Comparison of ENCODE assay signal across 21 cellular contexts in genomic region chr12:64990991-64991570, GRCh38.
DNase-seq lines count a peak whose midpoint lies in the region; ATAC-seq and TF ChIP-seq lines count a peak whose summit lies in the region.
"Had no signal": no experiment of that assay in that cellular context is flagged by ENCODE, and none has a peak within 500 bp of the region (broad histone marks: within the 10 kb centered on the region; RNA-seq: fewer than 3 reads in every experiment).

No MANE protein-coding gene starts in this region.

- H3K9ac ChIP-seq in GM23248 (no peak overlapping the region), PC-3 (ENCODE audit: low read length) (no peak overlapping the region)

- intact Hi-C loops in PC-3 (cut with micrococcal nuclease), result no loop called here

- no peaks in the 10 kb centered on the region for H3K36me3 ChIP-seq in GM23248 (ENCODE audit: low read depth)
- H3K36me3 ChIP-seq in PC-3 (ENCODE audit: low read depth, low read length), result no peaks in the 10 kb centered on the region
- H3K36me3 ChIP-seq: heart left ventricle, tibial nerve had no signal

- TF ChIP-seq CTCF in PC-3 (conservative IDR thresholded peaks at IDR 0.05; ENCODE audit: low read depth, low read length) (no peak), epithelial cell of esophagus (IDR thresholded peaks at IDR 0.05; ENCODE audit: insufficient read depth, low read depth, low read length, missing control alignments) (no peak), GM13976 (IDR thresholded peaks at IDR 0.05; ENCODE audit: borderline replicate concordance, control extremely low read depth, extremely low read depth, insufficient read depth, missing control alignments) (no peak)

- no peaks in the 10 kb centered on the region for H3K9me2 ChIP-seq in GM23248 (ENCODE audit: insufficient read depth)
- no peaks in the 10 kb centered on the region for H3K9me2 ChIP-seq in PC-3 (replicated peaks; ENCODE audit: low read length)

- H3K27ac ChIP-seq in GM23248 (no peak overlapping the region), PC-3 (ENCODE audit: low read length) (no peak overlapping the region)
- H3K27ac ChIP-seq: body of pancreas, C4-2B, heart left ventricle, tibial nerve had no signal

- 0 to 6% methylated on average over 1 of the region's 1 CpG for WGBS in GM23248 (ENCODE audit: low coverage in 1 of 2, low lambda C conversion rate in 2 of 2, missing lambda C conversion rate in 2 of 2), 2 experiments

- ATAC-seq in PC-3, result peak; percentile 60
- ATAC-seq: activated CD8-positive, alpha-beta T cell treated with anti-CD3 and anti-CD28 coated beads, Interleukin-2, amount 10 ng/mL, durations not matched to agents 7 days and 5 days; body of pancreas; heart left ventricle; Right ventricle myocardium inferior; stimulated activated memory B cell treated with anti-CD40 and anti-IgM and Interleukin-4, amounts not matched to agents 10 μg/mL and 1 μg/mL and 100 μg/mL, for 72 hours had no signal

- no peaks in the 10 kb centered on the region for H3K9me3 ChIP-seq in GM23248 (ENCODE audit: low read depth)
- no peaks in the 10 kb centered on the region for H3K9me3 ChIP-seq in PC-3 (ENCODE audit: low read length)
- H3K9me3 ChIP-seq: body of pancreas, heart left ventricle had no signal

- peak; percentile 25 for DNase-seq in GM23248
- DNase-seq in PC-3, result peak; percentile 71
- peak; percentile 80 for DNase-seq in epithelial cell of esophagus (ENCODE audit: low read depth)
- peak; percentile 76 for DNase-seq in kidney tubule cell (ENCODE audit: low spot score)
- DNase-seq in activated effector memory CD4-positive, alpha-beta T cell treated with anti-CD3 and anti-CD28 coated beads, Interleukin-2, amount 50 U/mL, for 16 hours, result no peak
- no peak for DNase-seq in SIG-M5 treated with dmso at 0.1 percent for 504 hours (lab: John Stamatoyannopoulos, UW; ENCODE audit: unreplicated experiment)
- DNase-seq in cortex of kidney (lab: John Stamatoyannopoulos, UW), result no peak
- DNase-seq in GM13976 (ENCODE audit: low spot score), result no peak
- DNase-seq: activated CD8-positive, alpha-beta T cell treated with anti-CD3 and anti-CD28 coated beads, Interleukin-2, amount 10 ng/mL, durations not matched to agents 7 days and 5 days; activated T-cell treated with anti-CD3 and anti-CD28 coated beads, Interleukin-2, amount 50 U/mL, for 48 hours; body of pancreas; heart left ventricle; islet precursor cell; midbrain; MV-4-11; NCI-H2081; NCI-H510A treated with DMSO at 0.1 percent for 48 hours had no signal

- H3K4me1 ChIP-seq in GM23248 (ENCODE audit: insufficient read depth) (no peaks in the 10 kb centered on the region), PC-3 (ENCODE audit: insufficient read depth, low read length) (peaks cover 19% of the 10 kb centered on the region)
- H3K4me1 ChIP-seq: body of pancreas, heart left ventricle had no signal

- POLR2A ChIA-PET in PC-3 (lab: Charles Lee; ENCODE audit: unreplicated experiment), result interaction anchor here (0.6 kb wide), 1 partner anchor 20 kb away, joined by 4 read pairs; no protein-coding TSS in a partner anchor

- no peaks in the 10 kb centered on the region; the same call in 1 of the 2 replicates for H3K27me3 ChIP-seq in GM23248 (replicated peaks; ENCODE audit: insufficient read depth)
- H3K27me3 ChIP-seq in PC-3 (ENCODE audit: low read length), result no peaks in the 10 kb centered on the region
- H3K27me3 ChIP-seq: body of pancreas, tibial nerve had no signal

- CTCF ChIA-PET in PC-3 (lab: Charles Lee), result no interaction called here

- H3K4me3 ChIP-seq in GM23248 (no peak overlapping the region), PC-3 (ENCODE audit: low read length) (no peak overlapping the region), epithelial cell of esophagus (ENCODE audit: low read length) (no peak overlapping the region)
- H3K4me3 ChIP-seq: body of pancreas, heart left ventricle, tibial nerve had no signal

- H2AFZ ChIP-seq in GM23248, result no peak overlapping the region
- H2AFZ ChIP-seq in PC-3 (ENCODE audit: low read length), result peak overlapping the region; percentile 47; the same call in 1 of the 2 replicates

- in situ Hi-C loops in GM23248 (cut with MboI) (no loop called here), GM13976 (cut with MboI; ENCODE audit: low sequenced_read_pairs, unreplicated experiment) (no loop called here)

- H3K79me2 ChIP-seq in GM23248 (ENCODE audit: insufficient read depth) (no peaks in the 10 kb centered on the region), PC-3 (ENCODE audit: low read length) (no peaks in the 10 kb centered on the region)

- no TSS peak for BruUV-seq in PC-3 (replicated peaks; lab: Mats Ljungman, UMichigan)

- H3K4me2 ChIP-seq in GM23248 (ENCODE audit: unreplicated experiment) (no peak overlapping the region), PC-3 (ENCODE audit: low read length) (peak overlapping the region; percentile 9; the same call in 1 of the 2 replicates)

- H3F3A ChIP-seq in GM23248 (ENCODE audit: insufficient read depth) (no peaks in the 10 kb centered on the region), PC-3 (ENCODE audit: low read length, unreplicated experiment) (no peaks in the 10 kb centered on the region)

- no peaks in the 10 kb centered on the region for H4K20me1 ChIP-seq in GM23248 (ENCODE audit: insufficient read depth)
- H4K20me1 ChIP-seq in PC-3 (ENCODE audit: low read length), result no peaks in the 10 kb centered on the region

Comparison
In these comparisons a context has a peak if more than half of its experiments do, and no peak if none do; other contexts are left out.
1. DNase-seq: peak in GM23248 (single experiment), PC-3 (single experiment), epithelial cell of esophagus (single experiment) and kidney tubule cell (single experiment); none in activated effector memory CD4-positive, alpha-beta T cell treated with anti-CD3 and anti-CD28 coated beads, Interleukin-2, amount 50 U/mL, for 16 hours (single experiment), SIG-M5 treated with dmso at 0.1 percent for 504 hours (single experiment), cortex of kidney (single experiment) and GM13976 (single experiment).